In the genomic region with DNA sequence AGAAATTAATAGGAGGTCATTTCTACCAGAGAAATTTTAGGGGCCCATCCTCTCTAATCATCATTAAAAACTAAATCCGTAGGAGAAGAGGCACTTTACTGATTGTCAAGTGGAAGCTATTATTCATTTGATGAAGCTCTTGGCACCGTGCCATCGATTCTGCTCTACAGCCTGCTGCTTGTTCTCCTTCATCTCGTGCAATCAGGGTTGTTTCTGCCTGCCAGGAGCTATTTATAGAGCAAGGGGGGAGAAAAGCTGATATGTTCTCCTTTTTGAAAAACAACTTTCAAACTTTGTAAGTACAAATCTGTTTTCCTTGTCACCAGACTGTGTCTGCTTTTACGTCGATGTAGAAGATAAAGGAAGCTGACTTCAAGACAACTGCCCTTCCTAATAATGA, we compare ENCODE assay signal across 9 cellular contexts.
A peak's percentile ranks its signal among the peaks of the same experiment; 100 is the strongest.
DNase-seq lines count a peak whose midpoint lies in the region; ATAC-seq and TF ChIP-seq lines count a peak whose summit lies in the region.
"Had no signal": no experiment of that assay in that cellular context is flagged by ENCODE, and none has a peak within 500 bp of the region (broad histone marks: within the 10 kb centered on the region; RNA-seq: fewer than 3 reads in every experiment).

No MANE protein-coding gene starts in this region.

- ATAC-seq in GM21390 (IDR thresholded peaks at IDR 0.05; ENCODE audit: unreplicated experiment), result no peak
- ATAC-seq in HG03565 (IDR thresholded peaks at IDR 0.05; ENCODE audit: unreplicated experiment), result no peak

- BruUV-seq in Calu3 (replicated peaks; lab: Mats Ljungman, UMichigan), result no TSS peak

- CTCF ChIA-PET in Calu3 (lab: Charles Lee), result interaction anchor here (1.1 kb wide), 1 partner anchor 8 kb away, joined by 4 read pairs; no protein-coding TSS in a partner anchor
- CTCF ChIA-PET in activated CD4-positive, alpha-beta memory T cell treated with anti-CD3 and anti-CD28 coated beads, Interleukin-2, amount 10 ng/mL, durations not matched to agents 7 days and 5 days (lab: Charles Lee), result no interaction called here

- H3K4me3 Mint-ChIP-seq in Calu3 (ENCODE audit: low read depth, unreplicated experiment), result no peak overlapping the region
- no peak overlapping the region for H3K4me3 Mint-ChIP-seq in activated CD4-positive, alpha-beta memory T cell treated with anti-CD3 and anti-CD28 coated beads, Interleukin-2, amount 10 ng/mL, durations not matched to agents 7 days and 5 days

- no peak overlapping the region for H3K27ac Mint-ChIP-seq in Calu3 (ENCODE audit: unreplicated experiment)
- no peak overlapping the region for H3K27ac Mint-ChIP-seq in activated CD4-positive, alpha-beta memory T cell treated with anti-CD3 and anti-CD28 coated beads, Interleukin-2, amount 10 ng/mL, durations not matched to agents 7 days and 5 days

- POLR2A ChIA-PET in activated CD4-positive, alpha-beta memory T cell treated with anti-CD3 and anti-CD28 coated beads, Interleukin-2, amount 10 ng/mL, durations not matched to agents 7 days and 5 days (lab: Charles Lee), result no interaction called here

- H3K27me3 Mint-ChIP-seq in Calu3 (ENCODE audit: unreplicated experiment), result no peaks in the 10 kb centered on the region
- no peaks in the 10 kb centered on the region for H3K27me3 Mint-ChIP-seq in activated CD4-positive, alpha-beta memory T cell treated with anti-CD3 and anti-CD28 coated beads, Interleukin-2, amount 10 ng/mL, durations not matched to agents 7 days and 5 days

- peaks cover 3% of the 10 kb centered on the region for H3K9me3 Mint-ChIP-seq in Calu3 (ENCODE audit: low read depth, unreplicated experiment)
- peaks cover 2% of the 10 kb centered on the region for H3K9me3 Mint-ChIP-seq in activated CD4-positive, alpha-beta memory T cell treated with anti-CD3 and anti-CD28 coated beads, Interleukin-2, amount 10 ng/mL, durations not matched to agents 7 days and 5 days

- H3K4me1 Mint-ChIP-seq in Calu3 (ENCODE audit: low read depth, unreplicated experiment), result no peaks in the 10 kb centered on the region
- H3K4me1 Mint-ChIP-seq in activated CD4-positive, alpha-beta memory T cell treated with anti-CD3 and anti-CD28 coated beads, Interleukin-2, amount 10 ng/mL, durations not matched to agents 7 days and 5 days, result no peaks in the 10 kb centered on the region

- peak; percentile 46 for DNase-seq in Calu3
- peak; percentile 16 for DNase-seq in M059J (ENCODE audit: low read depth)
- DNase-seq in NCI-H82 (lab: John Stamatoyannopoulos, UW), result peak; percentile 99
- peak; percentile 3 to 82 (median 45) for DNase-seq in head of caudate nucleus
- DNase-seq in activated CD4-positive, alpha-beta memory T cell treated with anti-CD3 and anti-CD28 coated beads, Interleukin-2, amount 10 ng/mL, durations not matched to agents 7 days and 5 days, result no peak
- DNase-seq in hippocampal formation (lab: John Stamatoyannopoulos, UW), result no peak
- DNase-seq: islet precursor cell had no signal

- TF ChIP-seq CTCF in Calu3 (IDR thresholded peaks at IDR 0.05; ENCODE audit: unreplicated experiment), result no peak

- no peaks in the 10 kb centered on the region for H3K36me3 Mint-ChIP-seq in Calu3 (ENCODE audit: insufficient read depth, unreplicated experiment)
- no peaks in the 10 kb centered on the region for H3K36me3 Mint-ChIP-seq in activated CD4-positive, alpha-beta memory T cell treated with anti-CD3 and anti-CD28 coated beads, Interleukin-2, amount 10 ng/mL, durations not matched to agents 7 days and 5 days (ENCODE audit: low read depth)

- intact Hi-C loops in Calu3 (cut with micrococcal nuclease; ENCODE audit: unreplicated experiment), result loop anchor here (10.0 kb wide), 2 partner anchors 190 to 240 kb away; no protein-coding TSS in a partner anchor
- intact Hi-C loops in head of caudate nucleus (cut with DNase I), result no loop called here

Comparison
In these comparisons a context has a peak if more than half of its experiments do, and no peak if none do; other contexts are left out.
1. DNase-seq: peak in Calu3 (single experiment), M059J (single experiment), NCI-H82 (single experiment) and head of caudate nucleus (42 of 42); none in activated CD4-positive, alpha-beta memory T cell treated with anti-CD3 and anti-CD28 coated beads, Interleukin-2, amount 10 ng/mL, durations not matched to agents 7 days and 5 days (single experiment) and hippocampal formation (0 of 2).